1 cellular context compared by ENCODE assay signal in genomic region chr2:236121546-236121945, GRCh38.
TF ChIP-seq lines count a peak whose summit lies in the region.

No MANE protein-coding gene starts in this region.

TF ChIP-seq in HEK293, 187 proteins besides CTCF, POLR2A, EP300 and RAD21 (continued from another document):
- peak; percentile 34 for TF ChIP-seq PRDM10 (tag by site-specific recombination; IDR thresholded peaks at IDR 0.05)
- no peak for TF ChIP-seq ZFP69B (tag by site-specific recombination; IDR thresholded peaks at IDR 0.05)
